In the genomic region with DNA sequence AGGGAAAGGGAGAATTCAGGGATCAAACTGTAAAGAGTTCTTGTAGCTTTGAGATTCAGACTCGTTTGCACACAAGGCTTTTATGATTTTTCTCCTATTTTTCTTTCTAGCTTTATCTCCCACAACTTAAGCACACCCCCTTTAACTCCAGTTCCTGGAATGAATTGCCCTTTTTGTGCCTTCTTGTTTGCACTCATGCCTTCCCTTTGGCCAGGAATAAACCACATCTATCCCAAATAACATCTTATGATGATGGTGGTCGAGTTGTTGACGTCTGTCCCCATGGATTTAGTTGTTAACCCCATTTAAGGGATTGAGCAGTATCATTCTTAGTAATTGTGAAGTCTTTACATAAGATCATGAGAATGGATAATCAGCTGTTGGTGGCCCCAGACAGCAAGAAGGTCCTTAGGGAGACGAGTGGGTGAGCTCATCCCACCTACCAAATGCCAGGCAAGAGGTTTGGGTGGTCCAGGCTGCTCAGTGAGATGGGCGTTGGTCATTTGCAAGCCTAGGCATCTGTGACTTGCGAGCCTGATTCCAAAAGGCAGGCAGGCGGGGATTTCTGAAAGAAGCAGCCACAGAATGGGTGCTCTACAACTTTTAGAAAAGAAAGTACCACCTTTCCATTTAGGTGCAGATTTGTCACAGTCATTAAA, we compare ENCODE assay signal across 8 cellular contexts. TPM values are rescaled to one million over a fixed set of nuclear protein-coding genes. Genes with fewer than 3 reads are reported as not detected.
A peak's percentile ranks its signal among the peaks of the same experiment; 100 is the strongest.
DNase-seq lines count a peak whose midpoint lies in the region; ATAC-seq, FAIRE-seq and TF ChIP-seq lines count a peak whose summit lies in the region.

No MANE protein-coding gene starts in this region.

- no peaks in the 10 kb centered on the region for H3K27me3 ChIP-seq in skeletal muscle tissue (ENCODE audit: control insufficient read depth in 3 of 3, insufficient read depth in 3 of 3, low read length in 3 of 3)

- peaks cover 46 to 51% (median 50%) of the 10 kb centered on the region in 3 donors for H3K4me1 ChIP-seq in skeletal muscle tissue (ENCODE audit: control insufficient read depth in 3 of 3, insufficient read depth in 3 of 3, low read length in 3 of 3)

- DNase-seq in GM12891 (ENCODE audit: insufficient read length, low spot score) (no peak), SK-N-MC (ENCODE audit: low read depth, low spot score) (no peak), fibroblast of villous mesenchyme (ENCODE audit: low read depth) (peak; percentile 13), NCI-H1092 (lab: John Stamatoyannopoulos, UW) (no peak), germinal center (ENCODE audit: low spot score) (no peak), UCSD-AML1 (lab: John Stamatoyannopoulos, UW; ENCODE audit: unreplicated experiment) (no peak)

- FAIRE-seq in GM12891 (lab: Jason Lieb, UNC), result peak; percentile 31

- H3K9me3 ChIP-seq in SK-N-MC (ENCODE audit: low read depth, low read length), result no peaks in the 10 kb centered on the region
- no peaks in the 10 kb centered on the region for H3K9me3 ChIP-seq in skeletal muscle tissue (ENCODE audit: control insufficient read depth in 3 of 3, low read length in 3 of 3)

- H3K36me3 ChIP-seq in SK-N-MC (ENCODE audit: insufficient read depth, low read length) (peaks cover 34% of the 10 kb centered on the region), skeletal muscle tissue (ENCODE audit: control insufficient read depth in 3 of 3, insufficient read depth in 3 of 3, low read length in 3 of 3) (no peaks in the 10 kb centered on the region)

- peak overlapping the region; percentile 94 for H3K4me3 ChIP-seq in SK-N-MC
- peak overlapping the region; percentile 86 for H3K4me3 ChIP-seq in fibroblast of villous mesenchyme (ENCODE audit: low read depth, low read length)
- peak overlapping the region; percentile 80 to 93 (median 88) for H3K4me3 ChIP-seq in skeletal muscle tissue (ENCODE audit: low read length in 3 of 3)

- H3K9ac ChIP-seq in SK-N-MC (ENCODE audit: insufficient read length) (peak overlapping the region; percentile 87), skeletal muscle tissue (ENCODE audit: low read depth in 1 of 3, low read length in 3 of 3) (peak overlapping the region; percentile 77 to 93 (median 88))

- no peak for TF ChIP-seq POLR2A in GM12891 (IDR thresholded peaks at IDR 0.05; ENCODE audit: low read depth, low read length)

- ATAC-seq in HG03039 (IDR thresholded peaks at IDR 0.05; ENCODE audit: unreplicated experiment), result no peak

- TF ChIP-seq CTCF in fibroblast of villous mesenchyme (IDR thresholded peaks at IDR 0.05; ENCODE audit: insufficient read depth, low read depth, low read length), result no peak

- no peak overlapping the region for H3K27ac ChIP-seq in SK-N-MC
- H3K27ac ChIP-seq in skeletal muscle tissue (ENCODE audit: low read depth, low read length), result peak overlapping the region; percentile 61

TF ChIP-seq in GM12891, 5 proteins besides CTCF, POLR2A, EP300 and RAD21:
- no peak for TF ChIP-seq SPI1 (IDR thresholded peaks at IDR 0.05; ENCODE audit: low read depth, low read length)
- TF ChIP-seq TAF1 (IDR thresholded peaks at IDR 0.05; ENCODE audit: low read depth, low read length), result no peak
- no peak for TF ChIP-seq PAX5 (IDR thresholded peaks at IDR 0.05; ENCODE audit: insufficient read depth, low read length, severe bottlenecking)
- no peak for TF ChIP-seq POLR2AphosphoS5 (IDR thresholded peaks at IDR 0.05; ENCODE audit: low read depth, low read length)
- no peak for TF ChIP-seq POU2F2 (IDR thresholded peaks at IDR 0.05; ENCODE audit: low read depth, low read length)
TF ChIP-seq in GM12891: peak in this region for 0.

RNA-seq across cellular contexts. Expression of gene WRNIP1, which starts 2.3 kb away (rescaled TPM):
- 16.3 TPM for polyA plus RNA-seq in GM12891 (2012; ENCODE audit: low read depth, missing spikeins)
- total RNA-seq in fibroblast of villous mesenchyme (35.1 and 38.0 TPM in 2 replicates), skeletal muscle tissue (27.7 TPM)

RNA-seq across cellular contexts. Expression of gene MYLK4, which starts 16.7 kb away (rescaled TPM):
- polyA plus RNA-seq in GM12891 (2012; ENCODE audit: low read depth, missing spikeins), result 0.04 TPM
- 0.43 and 0.64 TPM in 2 replicates for total RNA-seq in fibroblast of villous mesenchyme
- 5.7 TPM for total RNA-seq in skeletal muscle tissue
